ENCODE assay signal across 19 cellular contexts in genomic region chr1:28401760-28402159, GRCh38. TPM values are rescaled to one million over a fixed set of nuclear protein-coding genes. Genes with fewer than 3 reads are reported as not detected.
DNase-seq lines count a peak whose midpoint lies in the region; ATAC-seq, FAIRE-seq and TF ChIP-seq lines count a peak whose summit lies in the region.
"Had no signal": no experiment of that assay in that cellular context is flagged by ENCODE, and none has a peak within 500 bp of the region (broad histone marks: within the 10 kb centered on the region; RNA-seq: fewer than 3 reads in every experiment).

No MANE protein-coding gene starts in this region.

- ATAC-seq in natural killer cell (no peak), K562 (peak; percentile 74)
- no peak for ATAC-seq in natural killer cell treated with Interleukin-12 subunit alpha and Interleukin-12 subunit beta and Interleukin-15 and Interleukin-18, amount 100 ng/mL, for 72 hours
- ATAC-seq: HepG2 had no signal

- H3K4me3 Mint-ChIP-seq in natural killer cell (no peak overlapping the region), nephron progenitor cell (no peak overlapping the region)
- H3K4me3 Mint-ChIP-seq in natural killer cell treated with Interleukin-12 subunit alpha and Interleukin-12 subunit beta and Interleukin-15 and Interleukin-18, amount 100 ng/mL, for 72 hours: no peak overlapping the region
- H3K4me3 Mint-ChIP-seq: CD8-positive, alpha-beta memory T cell; H9; HFFc6 had no signal

- H3K27ac ChIP-seq in K562 (ENCODE audit: extremely low read depth, low read depth, low read length): no peak overlapping the region
- H3K27ac ChIP-seq: BLaER1 had no signal

- no peak overlapping the region for H3K9ac ChIP-seq in K562 (ENCODE audit: insufficient read depth in 1 of 2, low read depth in 2 of 2, low read length in 2 of 2)
- H3K9ac ChIP-seq: BLaER1 had no signal

- H3K9me3 Mint-ChIP-seq in natural killer cell (no peaks in the 10 kb centered on the region), nephron progenitor cell (no peaks in the 10 kb centered on the region)
- no peaks in the 10 kb centered on the region for H3K9me3 Mint-ChIP-seq in natural killer cell treated with Interleukin-12 subunit alpha and Interleukin-12 subunit beta and Interleukin-15 and Interleukin-18, amount 100 ng/mL, for 72 hours
- H3K9me3 Mint-ChIP-seq: CD8-positive, alpha-beta memory T cell; H9; HFFc6 had no signal

- POLR2A ChIA-PET in K562 (lab: Yijun Ruan, JAX): interaction anchor here (1.1 to 1.8 kb wide), 6 partner anchors 13 to 179 kb away, joined by 4 to 8 read pairs (median 4); partner anchors contain the start of gene RCC1

- no peak for TF ChIP-seq RAD21 in K562 (CRISPR knock-in tag; conservative IDR thresholded peaks at IDR 0.05 in 1 of 2, IDR thresholded peaks at IDR 0.05 in 1 of 2)

- H3K4me2 ChIP-seq in K562 (ENCODE audit: insufficient read depth, low read length): no peak overlapping the region
- H3K4me2 ChIP-seq: BLaER1 had no signal

- H3K27me3 Mint-ChIP-seq in natural killer cell (ENCODE audit: low read depth in 2 of 2) (no peaks in the 10 kb centered on the region), nephron progenitor cell (ENCODE audit: low read depth, poor library complexity) (no peaks in the 10 kb centered on the region)
- no peaks in the 10 kb centered on the region for H3K27me3 Mint-ChIP-seq in natural killer cell treated with Interleukin-12 subunit alpha and Interleukin-12 subunit beta and Interleukin-15 and Interleukin-18, amount 100 ng/mL, for 72 hours
- H3K27me3 Mint-ChIP-seq: CD8-positive, alpha-beta memory T cell had no signal

- no peaks in the 10 kb centered on the region for H3K9me1 ChIP-seq in K562 (ENCODE audit: control insufficient read depth, insufficient read depth, low read length)

- peaks cover 55% of the 10 kb centered on the region for H3K79me2 ChIP-seq in K562 (ENCODE audit: control insufficient read depth, insufficient read depth, low read length)

- H3K27me3 ChIP-seq in K562 (ENCODE audit: control insufficient read depth in 2 of 2, insufficient read depth in 2 of 2, low read length in 2 of 2): no peaks in the 10 kb centered on the region
- H3K27me3 ChIP-seq: BLaER1 had no signal

- no peak for TF ChIP-seq CTCF in natural killer cell (IDR thresholded peaks at IDR 0.05)
- TF ChIP-seq CTCF in K562 (IDR thresholded peaks at IDR 0.05 in 2 of 3, conservative IDR thresholded peaks at IDR 0.05 in 1 of 3; ENCODE audit: insufficient read depth in 2 of 3, low read depth in 1 of 3, low read length in 3 of 3): no peak
- TF ChIP-seq CTCF in nephron progenitor cell (IDR thresholded peaks at IDR 0.05): no peak

- H4K20me1 ChIP-seq in K562 (replicated peaks; ENCODE audit: control insufficient read depth, insufficient read depth, low read length): no peaks in the 10 kb centered on the region

- H3K36me3 Mint-ChIP-seq in natural killer cell (no peaks in the 10 kb centered on the region), nephron progenitor cell (ENCODE audit: low read depth) (peaks cover 17% of the 10 kb centered on the region)
- no peaks in the 10 kb centered on the region for H3K36me3 Mint-ChIP-seq in natural killer cell treated with Interleukin-12 subunit alpha and Interleukin-12 subunit beta and Interleukin-15 and Interleukin-18, amount 100 ng/mL, for 72 hours

- peak overlapping the region; percentile 7 to 8 for H3K27ac Mint-ChIP-seq in natural killer cell
- H3K27ac Mint-ChIP-seq in natural killer cell treated with Interleukin-12 subunit alpha and Interleukin-12 subunit beta and Interleukin-15 and Interleukin-18, amount 100 ng/mL, for 72 hours: no peak overlapping the region
- peak overlapping the region; percentile 53 for H3K27ac Mint-ChIP-seq in nephron progenitor cell
- H3K27ac Mint-ChIP-seq: HFFc6 had no signal

- no TSS peak for BruUV-seq in K562 (replicated peaks; lab: Mats Ljungman, UMichigan)

- intact Hi-C loops in natural killer cell (cut with micrococcal nuclease) (no loop called here), K562 (cut with micrococcal nuclease) (no loop called here)

- no peaks in the 10 kb centered on the region for H3K9me3 ChIP-seq in K562 (replicated peaks; ENCODE audit: control insufficient read depth, insufficient read depth, low read depth, low read length)
- H3K9me3 ChIP-seq: BLaER1, Caco-2 had no signal

- CTCF ChIA-PET in K562 (lab: Yijun Ruan, JAX; ENCODE audit: low intra/inter-chr PET ratio): no interaction called here

- no peak for TF ChIP-seq EP300 in K562 (IDR thresholded peaks at IDR 0.05; ENCODE audit: low read length)

- H2AFZ ChIP-seq in K562 (ENCODE audit: low read depth, low read length): no peak overlapping the region

- in situ Hi-C loops in K562 (cut with MboI) (no loop called here), G401 (cut with HindIII; ENCODE audit: low sequenced_read_pairs) (no loop called here)

- DNase-seq in natural killer cell (no peak), K562 (ENCODE audit: extremely low read depth in 1 of 4, low spot score in 3 of 4) (no peak), nephron progenitor cell (no peak), GF-D8 (lab: John Stamatoyannopoulos, UW) (no peak), G401 (ENCODE audit: low spot score) (no peak), HCEC 1CT (no peak)
- no peak for DNase-seq in natural killer cell treated with Interleukin-12 subunit alpha and Interleukin-12 subunit beta and Interleukin-15 and Interleukin-18, amount 100 ng/mL, for 72 hours (ENCODE audit: low spot score)
- DNase-seq: 8988T; AML-193; Caco-2; CD8-positive, alpha-beta memory T cell; DMS53; GOT3; H9; HFFc6 had no signal

- H3K4me3 ChIP-seq in K562: no peak overlapping the region
- H3K4me3 ChIP-seq: BLaER1 had no signal

- FAIRE-seq in K562 (lab: Jason Lieb, UNC): no peak
- FAIRE-seq: GM12891, HepG2, HTR-8/SVneo had no signal

- peaks cover 10% of the 10 kb centered on the region; the same call in 1 of the 3 replicates for H3K36me3 ChIP-seq in K562 (ENCODE audit: control insufficient read depth, insufficient read depth, low read length)

- H3K4me1 ChIP-seq in K562 (replicated peaks in 1 of 2; ENCODE audit: control insufficient read depth in 2 of 2, insufficient read depth in 2 of 2, low read length in 2 of 2): peaks cover 0 to 12% of the 10 kb centered on the region in 2 experiments; a peak in 3 of 5 replicates
- H3K4me1 ChIP-seq: Caco-2 had no signal

- WGBS in K562 (ENCODE audit: insufficient coverage, low coverage, missing lambda C conversion rate): 100% methylated on average over 1 of the region's 1 CpG

- H3K4me1 Mint-ChIP-seq in natural killer cell (peaks cover 11 to 26% of the 10 kb centered on the region in 2 donors), nephron progenitor cell (peaks cover 15% of the 10 kb centered on the region)
- H3K4me1 Mint-ChIP-seq in natural killer cell treated with Interleukin-12 subunit alpha and Interleukin-12 subunit beta and Interleukin-15 and Interleukin-18, amount 100 ng/mL, for 72 hours (ENCODE audit: low read depth in 2 of 2): peaks cover 5 to 10% of the 10 kb centered on the region in 2 donors

- no peak for TF ChIP-seq POLR2A in K562 (conservative IDR thresholded peaks at IDR 0.05)

TF ChIP-seq in K562, 482 proteins besides CTCF, POLR2A, EP300 and RAD21 (continues in another document):
- TF ChIP-seq ZNF785 (CRISPR knock-in tag; IDR thresholded peaks at IDR 0.05): no peak
- TF ChIP-seq TCF7L2 (IDR thresholded peaks at IDR 0.05; ENCODE audit: low read depth, low read length): no peak
- no peak for TF ChIP-seq ZNF431 (CRISPR knock-in tag; IDR thresholded peaks at IDR 0.05)
- TF ChIP-seq FOXK2 (conservative IDR thresholded peaks at IDR 0.05 in 1 of 2, IDR thresholded peaks at IDR 0.05 in 1 of 2; ENCODE audit: low read depth in 2 of 2): no peak
- 0 out of 2 replicates have a peak, but pooled peaks have one; percentile 29 for TF ChIP-seq HMBOX1 (IDR thresholded peaks at IDR 0.05)
- TF ChIP-seq ZBTB17 (CRISPR knock-in tag; IDR thresholded peaks at IDR 0.05): peak; percentile 95

RNA-seq across cellular contexts. Expression of gene PHACTR4, which starts 32.2 kb away (rescaled TPM):
- total RNA-seq in natural killer cell: 10 to 100 TPM; 35.2 to 50.9 (median 44.2) TPM
- 10 to 100 TPM; 30.2 to 32.7 TPM for total RNA-seq in natural killer cell treated with Interleukin-12 subunit alpha and Interleukin-12 subunit beta and Interleukin-15 and Interleukin-18, amount 100 ng/mL, for 72 hours
- total RNA-seq in K562 (2011; cell fraction: chromatin; rRNA removed; ENCODE audit: low replicate concordance): 24.0 and 41.2 TPM in 2 replicates
- total RNA-seq in K562 (2011; cell fraction: nucleolus; rRNA removed): 12.5 and 16.1 TPM in 2 replicates
- total RNA-seq in K562 (2011; cell fraction: nucleoplasm; rRNA removed): 26.8 and 45.1 TPM in 2 replicates
- 6.4 and 8.7 TPM in 2 replicates for total RNA-seq in K562 (2014; rRNA removed)
- 13.9 and 18.2 TPM in 2 replicates for total RNA-seq in K562 (2014; rRNA removed; fragmentation: Illumina TruSeq; extraction: Trizol)
- total RNA-seq in K562 (2015; rRNA removed; fragmentation: Illumina TruSeq; extraction: Trizol): 17.5 and 17.7 TPM in 2 replicates
- 28.6 and 34.6 TPM in 2 replicates for total RNA-seq in K562 (2021)
- 11.9 and 14.0 TPM in 2 replicates for polyA plus RNA-seq in K562 (2011; rRNA removed)
- polyA plus RNA-seq in K562 (2011; cell fraction: cytosol; rRNA removed): 9.5 and 18.8 TPM in 2 replicates
- polyA plus RNA-seq in K562 (2011; cell fraction: nucleus; rRNA removed): 10.0 and 10.8 TPM in 2 replicates
- 22.7 and 23.1 TPM in 2 replicates for polyA plus RNA-seq in K562 (2012)
- 37.9 and 43.6 TPM in 2 replicates for polyA plus RNA-seq in K562 (2014; fragmentation: Illumina TruSeq; extraction: Trizol)
- 10 to 100 TPM; 12.8 to 14.2 TPM for polyA plus RNA-seq in K562 (2014; fragmentation: Nextera tagmentation; extraction: Ambion mirVana)
- 18.2 and 18.5 TPM in 2 replicates for polyA plus RNA-seq in K562 (2014; rRNA removed)
- polyA minus RNA-seq in K562 (2011; rRNA and poly(A)+ RNA removed): 16.3 and 18.6 TPM in 2 replicates
- 11.1 and 12.5 TPM in 2 replicates for polyA minus RNA-seq in K562 (2011; cell fraction: cytosol; rRNA and poly(A)+ RNA removed)
- 4.4 and 7.9 TPM in 2 replicates for polyA minus RNA-seq in K562 (2011; cell fraction: nucleus; rRNA and poly(A)+ RNA removed)
- 3.4 and 4.8 TPM in 2 replicates for total RNA-seq in G401 (2014; rRNA removed; shearing (Covaris generic))

Comparison
In these comparisons a context has a peak if more than half of its experiments do, and no peak if none do; other contexts are left out.
1. H3K27ac Mint-ChIP-seq: peak in natural killer cell (2 of 2) and nephron progenitor cell (single experiment); none in natural killer cell treated with Interleukin-12 subunit alpha and Interleukin-12 subunit beta and Interleukin-15 and Interleukin-18, amount 100 ng/mL, for 72 hours (0 of 2).